In genomic region chr19:40831502-40832430, GRCh38 we compare ENCODE assay signal across 1 cellular context.
TF ChIP-seq lines count a peak whose summit lies in the region.

No MANE protein-coding gene starts in this region.

TF ChIP-seq in HepG2, 621 proteins besides CTCF, POLR2A, EP300 and RAD21 (continued from another document and continues in another):
- TF ChIP-seq MED13 (CRISPR knock-in tag; IDR thresholded peaks at IDR 0.05): peak; percentile 69; the same call in 1 of the 2 replicates
- TF ChIP-seq ZNF589 (CRISPR knock-in tag; conservative IDR thresholded peaks at IDR 0.05): no peak
- no peak for TF ChIP-seq ZBTB4 (CRISPR knock-in tag; IDR thresholded peaks at IDR 0.05; ENCODE audit: borderline replicate concordance)
- TF ChIP-seq KAT7 (CRISPR knock-in tag; IDR thresholded peaks at IDR 0.05; ENCODE audit: borderline replicate concordance): 0 out of 2 replicates have a peak, but pooled peaks have one; percentile 35
- peak; percentile 92 for TF ChIP-seq NCOA2 (CRISPR knock-in tag; IDR thresholded peaks at IDR 0.05)
- TF ChIP-seq E2F2 (CRISPR knock-in tag; IDR thresholded peaks at IDR 0.05; ENCODE audit: borderline replicate concordance): no peak
- TF ChIP-seq ZC3H13 (CRISPR knock-in tag; IDR thresholded peaks at IDR 0.05): no peak
- no peak for TF ChIP-seq ZNF678 (CRISPR knock-in tag; IDR thresholded peaks at IDR 0.05)
- peak; percentile 68; the same call in 1 of the 2 replicates for TF ChIP-seq SALL1 (CRISPR knock-in tag; IDR thresholded peaks at IDR 0.05)
- peak; percentile 63; the same call in 1 of the 2 replicates for TF ChIP-seq RERE (CRISPR knock-in tag; IDR thresholded peaks at IDR 0.05; ENCODE audit: low read depth)
- TF ChIP-seq HNF4G (IDR thresholded peaks at IDR 0.05; ENCODE audit: borderline replicate concordance, low read depth, low read length): no peak; the same call in 1 of the 2 replicates
- 0 out of 2 replicates have a peak, but pooled peaks have one; percentile 41 for TF ChIP-seq HNF4G (CRISPR knock-in tag; IDR thresholded peaks at IDR 0.05; ENCODE audit: borderline replicate concordance, low read depth)
- TF ChIP-seq TBP (CRISPR knock-in tag; IDR thresholded peaks at IDR 0.05): no peak
- peak; percentile 65; the same call in 1 of the 2 replicates for TF ChIP-seq ZNF557 (CRISPR knock-in tag; IDR thresholded peaks at IDR 0.05)
- TF ChIP-seq ZHX2 (IDR thresholded peaks at IDR 0.05; ENCODE audit: low read depth): no peak
- no peak for TF ChIP-seq ZHX2 (CRISPR knock-in tag; IDR thresholded peaks at IDR 0.05; ENCODE audit: borderline replicate concordance)
- peak; percentile 96 for TF ChIP-seq ZNF770 (CRISPR knock-in tag; IDR thresholded peaks at IDR 0.05)
- no peak for TF ChIP-seq ZC3H4 (CRISPR knock-in tag; IDR thresholded peaks at IDR 0.05; ENCODE audit: borderline replicate concordance)
- peak; percentile 14; the same call in 1 of the 2 replicates for TF ChIP-seq ELF1 (CRISPR knock-in tag; IDR thresholded peaks at IDR 0.05)
- peak; percentile 84 for TF ChIP-seq ONECUT2 (CRISPR knock-in tag; IDR thresholded peaks at IDR 0.05)
- no peak for TF ChIP-seq AFF4 (CRISPR knock-in tag; IDR thresholded peaks at IDR 0.05)
- TF ChIP-seq ZNF766 (CRISPR knock-in tag; IDR thresholded peaks at IDR 0.05; ENCODE audit: borderline replicate concordance): peak; percentile 89; the same call in 1 of the 2 replicates
- no peak for TF ChIP-seq ZHX1 (CRISPR knock-in tag; IDR thresholded peaks at IDR 0.05; ENCODE audit: low read depth)
